ENCODE assay signal across 12 cellular contexts in genomic region chr3:72890166-72890925, GRCh38. TPM values are rescaled to one million over a fixed set of nuclear protein-coding genes. Genes with fewer than 3 reads are reported as not detected.
DNase-seq lines count a peak whose midpoint lies in the region; ATAC-seq and TF ChIP-seq lines count a peak whose summit lies in the region.
"Had no signal": no experiment of that assay in that cellular context is flagged by ENCODE, and none has a peak within 500 bp of the region (broad histone marks: within the 10 kb centered on the region; RNA-seq: fewer than 3 reads in every experiment).

No MANE protein-coding gene starts in this region.

- H3K27ac Mint-ChIP-seq in nephron progenitor cell: peak overlapping the region; percentile 58

- no peak overlapping the region for H3K4me3 ChIP-seq in cardiac muscle cell
- peak overlapping the region in 19 of 59 donors; percentile 1 to 76 (median 63) for H3K4me3 ChIP-seq in dorsolateral prefrontal cortex
- no peak overlapping the region for H3K4me3 ChIP-seq in urinary bladder (ENCODE audit: low read depth, low read length)

- no peaks in the 10 kb centered on the region for H3K9me3 ChIP-seq in cardiac muscle cell (ENCODE audit: low read depth)

- no peak for ATAC-seq in Right ventricle myocardium inferior
- ATAC-seq in GM21390 (IDR thresholded peaks at IDR 0.05; ENCODE audit: unreplicated experiment): no peak
- no peak for ATAC-seq in GM19455 (IDR thresholded peaks at IDR 0.05; ENCODE audit: unreplicated experiment)
- ATAC-seq: left lobe of liver had no signal

- intact Hi-C loops in Right ventricle myocardium inferior (cut with DNase I): no loop called here
- intact Hi-C loops in dorsolateral prefrontal cortex (cut with DNase I): loop anchor here in 1 of 2 donors (2.0 to 5.0 kb wide), 3 partner anchors 43 to 172 kb away; partner anchors contain the start of genes EBLN2 and SHQ1

- peaks cover 5% of the 10 kb centered on the region for H3K27me3 Mint-ChIP-seq in nephron progenitor cell (ENCODE audit: low read depth, poor library complexity)

- peaks cover 42% of the 10 kb centered on the region for H3K4me1 ChIP-seq in cardiac muscle cell (ENCODE audit: low read depth)
- no peaks in the 10 kb centered on the region for H3K4me1 ChIP-seq in urinary bladder (ENCODE audit: insufficient read depth)

- DNase-seq in cardiac muscle cell (ENCODE audit: low read depth in 1 of 2, low spot score in 1 of 2): no peak
- no peak for DNase-seq in Right ventricle myocardium inferior (ENCODE audit: missing footprints)
- DNase-seq in dorsolateral prefrontal cortex: no peak
- DNase-seq in nephron progenitor cell: no peak
- DNase-seq in NCI-H2107 treated with DMSO at 0.1 percent for 48 hours (lab: John Stamatoyannopoulos, UW; ENCODE audit: unreplicated experiment): no peak
- DNase-seq: activated CD8-positive, alpha-beta memory T cell treated with anti-CD3 and anti-CD28 coated beads, Interleukin-2, amount 50 U/mL, for 48 hours; NCI-H187 treated with DMSO at 0.1 percent for 48 hours had no signal

- H3K36me3 Mint-ChIP-seq in nephron progenitor cell (ENCODE audit: low read depth): peaks cover 5% of the 10 kb centered on the region

- H3K27me3 ChIP-seq in cardiac muscle cell (no peaks in the 10 kb centered on the region), dorsolateral prefrontal cortex (no peaks in the 10 kb centered on the region)

- no peaks in the 10 kb centered on the region for H3K9me3 Mint-ChIP-seq in nephron progenitor cell

- WGBS in urinary bladder: 81% methylated on average over 10 of the region's 10 CpGs

- H3K4me1 Mint-ChIP-seq in nephron progenitor cell: peaks cover 58% of the 10 kb centered on the region

- H3K27ac ChIP-seq in cardiac muscle cell (peak overlapping the region; percentile 52), dorsolateral prefrontal cortex (peak overlapping the region in 58 of 59 donors; percentile 18 to 92 (median 81)), urinary bladder (ENCODE audit: low read depth) (peak overlapping the region; percentile 27)

- H3K4me3 Mint-ChIP-seq in nephron progenitor cell: peak overlapping the region; percentile 88

- no peaks in the 10 kb centered on the region for H3K36me3 ChIP-seq in cardiac muscle cell
- no peaks in the 10 kb centered on the region for H3K36me3 ChIP-seq in urinary bladder (ENCODE audit: insufficient read depth)

- TF ChIP-seq CTCF in cardiac muscle cell (IDR thresholded peaks at IDR 0.05; ENCODE audit: low read depth, low read length) (no peak), dorsolateral prefrontal cortex (IDR thresholded peaks at IDR 0.05 in 54 of 56, conservative IDR thresholded peaks at IDR 0.05 in 2 of 56; ENCODE audit: low read depth in 1 of 56, partially characterized antibody in 56 of 56) (no peak), nephron progenitor cell (IDR thresholded peaks at IDR 0.05) (no peak)

RNA-seq across cellular contexts. Expression of gene GXYLT2, which starts 2.5 kb away (rescaled TPM):
- total RNA-seq in cardiac muscle cell (36.4 and 43.1 TPM in 2 replicates), Right ventricle myocardium inferior (9.8 TPM), dorsolateral prefrontal cortex (10 to 100 TPM in 46 of 120 experiments, 1 to 10 TPM in 74; 4.5 to 19.1 (median 9.2) TPM), urinary bladder (71.5 TPM)
- polyA plus RNA-seq in cardiac muscle cell (25.7 and 34.6 TPM in 2 replicates), urinary bladder (2.6 TPM)
- total RNA-seq: OCI-LY7 had no signal

RNA-seq across cellular contexts. Expression of gene SHQ1, which starts 42.1 kb away (rescaled TPM):
- 14.2 and 20.1 TPM in 2 replicates for total RNA-seq in cardiac muscle cell
- 15.2 and 22.6 TPM in 2 replicates for polyA plus RNA-seq in cardiac muscle cell
- total RNA-seq in Right ventricle myocardium inferior: 13.8 TPM
- total RNA-seq in dorsolateral prefrontal cortex: 10 to 100 TPM; 14.8 to 39.4 (median 25.9) TPM
- 29.2 TPM for total RNA-seq in urinary bladder
- polyA plus RNA-seq in urinary bladder: 9.2 TPM

Comparison
In these comparisons a context has a peak if more than half of its experiments do, and no peak if none do; other contexts are left out.
1. H3K27ac ChIP-seq: peak in every context shown above with its lines; median percentile 81 in dorsolateral prefrontal cortex; 52 in cardiac muscle cell; 27 in urinary bladder.